In the genomic region with DNA sequence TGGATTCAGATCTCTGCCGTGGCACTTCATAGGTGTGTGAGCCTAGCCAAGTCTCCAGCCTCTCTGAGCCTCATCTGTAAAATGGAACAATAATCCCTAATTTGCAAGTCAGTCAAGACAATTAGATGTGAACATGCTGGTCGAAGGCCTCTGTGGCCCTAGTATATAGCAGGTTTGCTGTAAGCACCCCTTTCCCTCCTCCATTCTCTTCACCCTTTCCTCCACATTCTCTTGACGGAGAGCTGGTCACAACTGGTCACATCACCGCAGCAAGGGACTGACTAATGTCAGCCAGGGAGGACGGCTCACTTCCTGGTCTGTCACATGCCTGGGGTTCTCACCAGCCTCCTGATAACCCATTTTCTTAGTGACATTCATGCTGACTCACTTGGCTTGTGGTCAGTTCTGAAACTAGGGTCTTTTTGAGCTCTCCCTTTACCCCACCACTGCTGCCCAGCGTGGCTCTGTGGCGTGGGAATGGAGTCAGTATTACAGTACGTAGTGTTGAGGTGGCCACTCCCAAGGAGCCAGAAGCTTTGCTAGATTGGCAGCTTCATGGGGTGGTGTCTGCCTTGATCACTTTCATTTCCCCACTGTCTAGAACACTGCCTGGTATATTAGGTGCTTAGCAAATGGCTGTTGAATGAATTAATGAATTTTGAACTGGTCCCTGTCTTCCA, we compare ENCODE assay signal across 1 cellular context.
A peak's percentile ranks its signal among the peaks of the same experiment; 100 is the strongest.
TF ChIP-seq lines count a peak whose summit lies in the region.

No MANE protein-coding gene starts in this region.

TF ChIP-seq in K562, 482 proteins besides CTCF, POLR2A, EP300 and RAD21 (continued from another document and continues in another):
- TF ChIP-seq, protein P1, sequence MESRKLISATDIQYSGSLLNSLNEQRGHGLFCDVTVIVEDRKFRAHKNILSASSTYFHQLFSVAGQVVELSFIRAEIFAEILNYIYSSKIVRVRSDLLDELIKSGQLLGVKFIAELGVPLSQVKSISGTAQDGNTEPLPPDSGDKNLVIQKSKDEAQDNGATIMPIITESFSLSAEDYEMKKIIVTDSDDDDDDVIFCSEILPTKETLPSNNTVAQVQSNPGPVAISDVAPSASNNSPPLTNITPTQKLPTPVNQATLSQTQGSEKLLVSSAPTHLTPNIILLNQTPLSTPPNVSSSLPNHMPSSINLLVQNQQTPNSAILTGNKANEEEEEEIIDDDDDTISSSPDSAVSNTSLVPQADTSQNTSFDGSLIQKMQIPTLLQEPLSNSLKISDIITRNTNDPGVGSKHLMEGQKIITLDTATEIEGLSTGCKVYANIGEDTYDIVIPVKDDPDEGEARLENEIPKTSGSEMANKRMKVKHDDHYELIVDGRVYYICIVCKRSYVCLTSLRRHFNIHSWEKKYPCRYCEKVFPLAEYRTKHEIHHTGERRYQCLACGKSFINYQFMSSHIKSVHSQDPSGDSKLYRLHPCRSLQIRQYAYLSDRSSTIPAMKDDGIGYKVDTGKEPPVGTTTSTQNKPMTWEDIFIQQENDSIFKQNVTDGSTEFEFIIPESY (CRISPR knock-in tag; IDR thresholded peaks at IDR 0.05) = no peak
- TF ChIP-seq GATAD2B (IDR thresholded peaks at IDR 0.05; ENCODE audit: borderline replicate concordance) = no peak
- TF ChIP-seq KAT2B (IDR thresholded peaks at IDR 0.05; ENCODE audit: low read depth, low read length) = no peak
- TF ChIP-seq DPF2 (IDR thresholded peaks at IDR 0.05) = peak; percentile 80
- TF ChIP-seq ZNF699 (CRISPR knock-in tag; IDR thresholded peaks at IDR 0.05; ENCODE audit: insufficient replicate concordance) = no peak
- no peak for TF ChIP-seq MCM5 (IDR thresholded peaks at IDR 0.05; ENCODE audit: low read depth)
- TF ChIP-seq MTA3 (IDR thresholded peaks at IDR 0.05; ENCODE audit: borderline replicate concordance) = peak; percentile 79; the same call in 1 of the 2 replicates
- TF ChIP-seq NR2F6 (CRISPR knock-in tag; IDR thresholded peaks at IDR 0.05) = no peak
- TF ChIP-seq ZNF212 (CRISPR knock-in tag; IDR thresholded peaks at IDR 0.05) = no peak
- peak; percentile 52 for TF ChIP-seq MEIS2 (IDR thresholded peaks at IDR 0.05; ENCODE audit: partially characterized antibody)
- TF ChIP-seq, protein P2, sequence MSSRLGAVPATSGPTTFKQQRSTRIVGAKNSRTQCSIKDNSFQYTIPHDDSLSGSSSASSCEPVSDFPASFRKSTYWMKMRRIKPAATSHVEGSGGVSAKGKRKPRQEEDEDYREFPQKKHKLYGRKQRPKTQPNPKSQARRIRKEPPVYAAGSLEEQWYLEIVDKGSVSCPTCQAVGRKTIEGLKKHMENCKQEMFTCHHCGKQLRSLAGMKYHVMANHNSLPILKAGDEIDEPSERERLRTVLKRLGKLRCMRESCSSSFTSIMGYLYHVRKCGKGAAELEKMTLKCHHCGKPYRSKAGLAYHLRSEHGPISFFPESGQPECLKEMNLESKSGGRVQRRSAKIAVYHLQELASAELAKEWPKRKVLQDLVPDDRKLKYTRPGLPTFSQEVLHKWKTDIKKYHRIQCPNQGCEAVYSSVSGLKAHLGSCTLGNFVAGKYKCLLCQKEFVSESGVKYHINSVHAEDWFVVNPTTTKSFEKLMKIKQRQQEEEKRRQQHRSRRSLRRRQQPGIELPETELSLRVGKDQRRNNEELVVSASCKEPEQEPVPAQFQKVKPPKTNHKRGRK (tag; IDR thresholded peaks at IDR 0.05) = no peak
- TF ChIP-seq GMEB1 (CRISPR knock-in tag; IDR thresholded peaks at IDR 0.05) = no peak
- peak; percentile 38; the same call in 1 of the 2 replicates for TF ChIP-seq TEAD4 (IDR thresholded peaks at IDR 0.05; ENCODE audit: low read length)
- no peak for TF ChIP-seq TEAD4 (CRISPR knock-in tag; IDR thresholded peaks at IDR 0.05; ENCODE audit: borderline replicate concordance)
- TF ChIP-seq, protein P3, sequence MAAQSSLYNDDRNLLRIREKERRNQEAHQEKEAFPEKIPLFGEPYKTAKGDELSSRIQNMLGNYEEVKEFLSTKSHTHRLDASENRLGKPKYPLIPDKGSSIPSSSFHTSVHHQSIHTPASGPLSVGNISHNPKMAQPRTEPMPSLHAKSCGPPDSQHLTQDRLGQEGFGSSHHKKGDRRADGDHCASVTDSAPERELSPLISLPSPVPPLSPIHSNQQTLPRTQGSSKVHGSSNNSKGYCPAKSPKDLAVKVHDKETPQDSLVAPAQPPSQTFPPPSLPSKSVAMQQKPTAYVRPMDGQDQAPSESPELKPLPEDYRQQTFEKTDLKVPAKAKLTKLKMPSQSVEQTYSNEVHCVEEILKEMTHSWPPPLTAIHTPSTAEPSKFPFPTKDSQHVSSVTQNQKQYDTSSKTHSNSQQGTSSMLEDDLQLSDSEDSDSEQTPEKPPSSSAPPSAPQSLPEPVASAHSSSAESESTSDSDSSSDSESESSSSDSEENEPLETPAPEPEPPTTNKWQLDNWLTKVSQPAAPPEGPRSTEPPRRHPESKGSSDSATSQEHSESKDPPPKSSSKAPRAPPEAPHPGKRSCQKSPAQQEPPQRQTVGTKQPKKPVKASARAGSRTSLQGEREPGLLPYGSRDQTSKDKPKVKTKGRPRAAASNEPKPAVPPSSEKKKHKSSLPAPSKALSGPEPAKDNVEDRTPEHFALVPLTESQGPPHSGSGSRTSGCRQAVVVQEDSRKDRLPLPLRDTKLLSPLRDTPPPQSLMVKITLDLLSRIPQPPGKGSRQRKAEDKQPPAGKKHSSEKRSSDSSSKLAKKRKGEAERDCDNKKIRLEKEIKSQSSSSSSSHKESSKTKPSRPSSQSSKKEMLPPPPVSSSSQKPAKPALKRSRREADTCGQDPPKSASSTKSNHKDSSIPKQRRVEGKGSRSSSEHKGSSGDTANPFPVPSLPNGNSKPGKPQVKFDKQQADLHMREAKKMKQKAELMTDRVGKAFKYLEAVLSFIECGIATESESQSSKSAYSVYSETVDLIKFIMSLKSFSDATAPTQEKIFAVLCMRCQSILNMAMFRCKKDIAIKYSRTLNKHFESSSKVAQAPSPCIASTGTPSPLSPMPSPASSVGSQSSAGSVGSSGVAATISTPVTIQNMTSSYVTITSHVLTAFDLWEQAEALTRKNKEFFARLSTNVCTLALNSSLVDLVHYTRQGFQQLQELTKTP (IDR thresholded peaks at IDR 0.05; ENCODE audit: low read depth in 1 of 2, partially characterized antibody in 2 of 2) = no peak
- TF ChIP-seq NFATC3 (IDR thresholded peaks at IDR 0.05) = no peak
- no peak for TF ChIP-seq ZNF274 (IDR thresholded peaks at IDR 0.05; ENCODE audit: borderline replicate concordance, low read depth, low read length)
- no peak for TF ChIP-seq SAFB2 (IDR thresholded peaks at IDR 0.05; ENCODE audit: borderline replicate concordance, low read depth, low read length, severe bottlenecking)
- no peak for TF ChIP-seq ZNF436 (CRISPR knock-in tag; IDR thresholded peaks at IDR 0.05)
- no peak for TF ChIP-seq GTF2A2 (tag; IDR thresholded peaks at IDR 0.05)
- no peak for TF ChIP-seq KLF1 (tag; IDR thresholded peaks at IDR 0.05)
- TF ChIP-seq HDAC8 (tag; IDR thresholded peaks at IDR 0.05) = no peak
- no peak for TF ChIP-seq MYBL2 (IDR thresholded peaks at IDR 0.05; ENCODE audit: low read depth)
- TF ChIP-seq MYBL2 (CRISPR knock-in tag; IDR thresholded peaks at IDR 0.05; ENCODE audit: borderline replicate concordance) = no peak
- no peak for TF ChIP-seq ZBTB43 (CRISPR knock-in tag; IDR thresholded peaks at IDR 0.05)
- no peak for TF ChIP-seq FOS (IDR thresholded peaks at IDR 0.05; ENCODE audit: extremely low read depth, insufficient read length)
- no peak for TF ChIP-seq NR1H2 (CRISPR knock-in tag; IDR thresholded peaks at IDR 0.05)
- TF ChIP-seq PHB2 (IDR thresholded peaks at IDR 0.05; ENCODE audit: low read depth) = no peak
- no peak for TF ChIP-seq ZNF224 (CRISPR knock-in tag; IDR thresholded peaks at IDR 0.05)
- TF ChIP-seq NR3C1 (CRISPR knock-in tag; IDR thresholded peaks at IDR 0.05) = no peak
- TF ChIP-seq FOXA3 (CRISPR knock-in tag; conservative IDR thresholded peaks at IDR 0.05 in 1 of 2, IDR thresholded peaks at IDR 0.05 in 1 of 2) = no peak
- no peak for TF ChIP-seq PHF21A (IDR thresholded peaks at IDR 0.05; ENCODE audit: borderline replicate concordance, low read depth)
- no peak for TF ChIP-seq KLF16 (IDR thresholded peaks at IDR 0.05)
- no peak for TF ChIP-seq RB1 (IDR thresholded peaks at IDR 0.05; ENCODE audit: low read depth)
- no peak for TF ChIP-seq ZBED1 (IDR thresholded peaks at IDR 0.05)
- TF ChIP-seq ZNF57 (CRISPR knock-in tag; IDR thresholded peaks at IDR 0.05) = no peak
- no peak for TF ChIP-seq SLC30A9 (CRISPR knock-in tag; IDR thresholded peaks at IDR 0.05)
- TF ChIP-seq NONO (IDR thresholded peaks at IDR 0.05; ENCODE audit: low read depth in 2 of 2, low read length in 1 of 2) = no peak
- TF ChIP-seq TARDBP (IDR thresholded peaks at IDR 0.05) = no peak
- TF ChIP-seq TCF15 (CRISPR knock-in tag; IDR thresholded peaks at IDR 0.05) = no peak
- TF ChIP-seq CXXC5 (CRISPR knock-in tag; IDR thresholded peaks at IDR 0.05) = peak; percentile 49
- 0 out of 2 replicates have a peak, but pooled peaks have one; percentile 14 for TF ChIP-seq PHF8 (IDR thresholded peaks at IDR 0.05; ENCODE audit: borderline replicate concordance, low read length)
- TF ChIP-seq ZNF384 (IDR thresholded peaks at IDR 0.05; ENCODE audit: low read depth, low read length) = no peak
- no peak for TF ChIP-seq PURB (CRISPR knock-in tag; IDR thresholded peaks at IDR 0.05; ENCODE audit: low read depth)
- TF ChIP-seq RBFOX2 (IDR thresholded peaks at IDR 0.05; ENCODE audit: low read depth, low read length) = no peak
- TF ChIP-seq MIER1 (IDR thresholded peaks at IDR 0.05; ENCODE audit: low read depth) = no peak
- TF ChIP-seq SP2 (IDR thresholded peaks at IDR 0.05; ENCODE audit: extremely low read depth, low read depth, low read length, poor library complexity, severe bottlenecking) = no peak
- no peak for TF ChIP-seq CREB1 (IDR thresholded peaks at IDR 0.05)
- no peak for TF ChIP-seq CREB1 (CRISPR knock-in tag; IDR thresholded peaks at IDR 0.05)
- TF ChIP-seq KDM2B (CRISPR knock-in tag; IDR thresholded peaks at IDR 0.05) = no peak
- no peak for TF ChIP-seq ZNF77 (CRISPR knock-in tag; IDR thresholded peaks at IDR 0.05)
- peak; percentile 78; the same call in 1 of the 2 replicates for TF ChIP-seq JUN (IDR thresholded peaks at IDR 0.05; ENCODE audit: borderline replicate concordance, low read depth, low read length)
- no peak for TF ChIP-seq JUN (CRISPR knock-in tag; IDR thresholded peaks at IDR 0.05; ENCODE audit: borderline replicate concordance)
- TF ChIP-seq NBN (IDR thresholded peaks at IDR 0.05; ENCODE audit: low read depth) = no peak; the same call in 1 of the 2 replicates
- TF ChIP-seq ZNF830 (CRISPR knock-in tag; IDR thresholded peaks at IDR 0.05) = no peak
- TF ChIP-seq HDAC3 (IDR thresholded peaks at IDR 0.05; ENCODE audit: borderline replicate concordance, partially characterized antibody) = no peak
- no peak for TF ChIP-seq SNIP1 (IDR thresholded peaks at IDR 0.05; ENCODE audit: low read depth)
- TF ChIP-seq TOE1 (IDR thresholded peaks at IDR 0.05; ENCODE audit: borderline replicate concordance) = peak; percentile 84
- no peak for TF ChIP-seq TOE1 (CRISPR knock-in tag; IDR thresholded peaks at IDR 0.05; ENCODE audit: borderline replicate concordance, low read depth)
- TF ChIP-seq MYNN (IDR thresholded peaks at IDR 0.05) = no peak
- TF ChIP-seq MYNN (CRISPR knock-in tag; IDR thresholded peaks at IDR 0.05) = no peak
- TF ChIP-seq HMGN3 (IDR thresholded peaks at IDR 0.05; ENCODE audit: borderline replicate concordance, extremely low read depth, insufficient read length, low read depth, low read length) = no peak
- TF ChIP-seq, protein P4, sequence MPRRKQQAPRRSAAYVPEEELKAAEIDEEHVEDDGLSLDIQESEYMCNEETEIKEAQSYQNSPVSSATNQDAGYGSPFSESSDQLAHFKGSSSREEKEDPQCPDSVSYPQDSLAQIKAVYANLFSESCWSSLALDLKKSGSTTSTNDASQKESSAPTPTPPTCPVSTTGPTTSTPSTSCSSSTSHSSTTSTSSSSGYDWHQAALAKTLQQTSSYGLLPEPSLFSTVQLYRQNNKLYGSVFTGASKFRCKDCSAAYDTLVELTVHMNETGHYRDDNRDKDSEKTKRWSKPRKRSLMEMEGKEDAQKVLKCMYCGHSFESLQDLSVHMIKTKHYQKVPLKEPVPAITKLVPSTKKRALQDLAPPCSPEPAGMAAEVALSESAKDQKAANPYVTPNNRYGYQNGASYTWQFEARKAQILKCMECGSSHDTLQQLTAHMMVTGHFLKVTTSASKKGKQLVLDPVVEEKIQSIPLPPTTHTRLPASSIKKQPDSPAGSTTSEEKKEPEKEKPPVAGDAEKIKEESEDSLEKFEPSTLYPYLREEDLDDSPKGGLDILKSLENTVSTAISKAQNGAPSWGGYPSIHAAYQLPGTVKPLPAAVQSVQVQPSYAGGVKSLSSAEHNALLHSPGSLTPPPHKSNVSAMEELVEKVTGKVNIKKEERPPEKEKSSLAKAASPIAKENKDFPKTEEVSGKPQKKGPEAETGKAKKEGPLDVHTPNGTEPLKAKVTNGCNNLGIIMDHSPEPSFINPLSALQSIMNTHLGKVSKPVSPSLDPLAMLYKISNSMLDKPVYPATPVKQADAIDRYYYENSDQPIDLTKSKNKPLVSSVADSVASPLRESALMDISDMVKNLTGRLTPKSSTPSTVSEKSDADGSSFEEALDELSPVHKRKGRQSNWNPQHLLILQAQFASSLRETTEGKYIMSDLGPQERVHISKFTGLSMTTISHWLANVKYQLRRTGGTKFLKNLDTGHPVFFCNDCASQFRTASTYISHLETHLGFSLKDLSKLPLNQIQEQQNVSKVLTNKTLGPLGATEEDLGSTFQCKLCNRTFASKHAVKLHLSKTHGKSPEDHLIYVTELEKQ (CRISPR knock-in tag; IDR thresholded peaks at IDR 0.05) = no peak
- TF ChIP-seq ZNF134 (CRISPR knock-in tag; conservative IDR thresholded peaks at IDR 0.05) = peak; percentile 28; the same call in 1 of the 2 replicates
